Comparison of ENCODE assay signal across 13 cellular contexts in the genomic region with DNA sequence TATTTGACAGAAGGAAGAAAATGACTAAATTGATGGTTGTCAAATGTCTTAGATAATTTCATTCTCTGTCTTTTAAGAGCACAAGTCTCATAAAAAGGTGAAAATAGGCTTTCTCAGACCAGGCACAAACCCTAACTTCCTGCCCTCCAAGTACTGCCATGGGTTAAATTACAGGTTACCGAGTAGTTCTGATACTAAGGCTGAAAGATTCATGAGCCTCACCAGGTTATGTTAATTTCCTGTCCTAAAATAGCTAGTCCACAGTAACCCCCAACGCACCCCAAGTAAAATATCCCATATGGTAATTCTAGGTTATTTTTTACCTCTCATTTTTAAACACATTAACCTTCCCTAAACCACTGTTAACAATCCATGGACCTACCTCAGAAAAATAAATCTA. TPM values are rescaled to one million over a fixed set of nuclear protein-coding genes. Genes with fewer than 3 reads are reported as not detected.
DNase-seq lines count a peak whose midpoint lies in the region; ATAC-seq and TF ChIP-seq lines count a peak whose summit lies in the region.
"Had no signal": no experiment of that assay in that cellular context is flagged by ENCODE, and none has a peak within 500 bp of the region (broad histone marks: within the 10 kb centered on the region; RNA-seq: fewer than 3 reads in every experiment).

No MANE protein-coding gene starts in this region.

- H4K5ac ChIP-seq in mesendoderm (ENCODE audit: low read length): no peak overlapping the region

- H3K4me2 ChIP-seq in mesendoderm (ENCODE audit: low read length): no peak overlapping the region

- no peak for DNase-seq in activated CD4-positive, alpha-beta memory T cell treated with anti-CD3 and anti-CD28 coated beads for 36 hours
- DNase-seq in activated CD4-positive, alpha-beta memory T cell treated with anti-CD3 and anti-CD28 coated beads, Interleukin-2, amount 10 ng/mL, durations not matched to agents 7 days and 5 days: no peak
- DNase-seq in stimulated activated naive B cell treated with anti-CD40 and anti-IgM and Interleukin-4, amounts not matched to agents 10 μg/mL and 1 μg/mL and 100 μg/mL, for 72 hours: no peak
- no peak for DNase-seq in mesendoderm
- DNase-seq in NOMO-1 treated with dmso at 0.1 percent for 144 hours (lab: John Stamatoyannopoulos, UW; ENCODE audit: unreplicated experiment): no peak
- DNase-seq in stimulated activated CD4-positive, alpha-beta T cell treated with anti-CD3 and anti-CD28 coated beads, Interleukin-2, amount 100 ng/mL, for 24 hours: no peak
- DNase-seq: activated CD4-positive, alpha-beta T cell treated with anti-CD3 and anti-CD28 coated beads for 48 hours; head of caudate nucleus; KG1 had no signal

- H3K23ac ChIP-seq in mesendoderm (ENCODE audit: low read length): no peak overlapping the region

- no CpG with 5 or more reads among the region's 2 CpGs for WGBS in mesendoderm (ENCODE audit: extremely low coverage, insufficient coverage, low lambda C conversion rate)

- no peak overlapping the region for H2BK5ac ChIP-seq in mesendoderm (ENCODE audit: low read length)

- no peak overlapping the region for H3K4ac ChIP-seq in mesendoderm (ENCODE audit: low read depth, low read length)

- H3K36me3 ChIP-seq in HEK293 (ENCODE audit: control insufficient read depth in 2 of 2, insufficient read depth in 1 of 2, low read length in 2 of 2) (no peaks in the 10 kb centered on the region), HUES6 (ENCODE audit: control insufficient read depth, insufficient read depth, low read length) (0 out of 2 replicates have a peak, but pooled peaks cover 10% of the 10 kb centered on the region), mesendoderm (ENCODE audit: control insufficient read depth, insufficient read depth, low read length) (no peaks in the 10 kb centered on the region)
- H3K36me3 ChIP-seq: cardiac muscle cell had no signal

- H3K36me3 Mint-ChIP-seq in activated CD4-positive, alpha-beta memory T cell treated with anti-CD3 and anti-CD28 coated beads for 36 hours: peaks cover 7% of the 10 kb centered on the region
- peaks cover 32% of the 10 kb centered on the region for H3K36me3 Mint-ChIP-seq in activated CD4-positive, alpha-beta memory T cell treated with anti-CD3 and anti-CD28 coated beads, Interleukin-2, amount 10 ng/mL, durations not matched to agents 7 days and 5 days (ENCODE audit: low read depth)
- peaks cover 19 to 39% of the 10 kb centered on the region in 2 donors for H3K36me3 Mint-ChIP-seq in stimulated activated naive B cell treated with anti-CD40 and anti-IgM and Interleukin-4, amounts not matched to agents 10 μg/mL and 1 μg/mL and 100 μg/mL, for 72 hours

- H3K4me3 Mint-ChIP-seq in activated CD4-positive, alpha-beta memory T cell treated with anti-CD3 and anti-CD28 coated beads for 36 hours: no peak overlapping the region
- H3K4me3 Mint-ChIP-seq in activated CD4-positive, alpha-beta memory T cell treated with anti-CD3 and anti-CD28 coated beads, Interleukin-2, amount 10 ng/mL, durations not matched to agents 7 days and 5 days: no peak overlapping the region
- H3K4me3 Mint-ChIP-seq in stimulated activated naive B cell treated with anti-CD40 and anti-IgM and Interleukin-4, amounts not matched to agents 10 μg/mL and 1 μg/mL and 100 μg/mL, for 72 hours: no peak overlapping the region

- ATAC-seq in stimulated activated naive B cell treated with anti-CD40 and anti-IgM and Interleukin-4, amounts not matched to agents 10 μg/mL and 1 μg/mL and 100 μg/mL, for 72 hours (replicated peaks): peak; percentile 29 to 38

- H2BK120ac ChIP-seq in mesendoderm (ENCODE audit: low read depth, low read length): no peak overlapping the region

- H3K79me2 ChIP-seq in mesendoderm (ENCODE audit: control insufficient read depth, insufficient read depth, low read length): peaks cover 39% of the 10 kb centered on the region

- H2AK5ac ChIP-seq in mesendoderm (ENCODE audit: low read length): no peak overlapping the region

- peak overlapping the region; percentile 19 for H3K27ac Mint-ChIP-seq in activated CD4-positive, alpha-beta memory T cell treated with anti-CD3 and anti-CD28 coated beads for 36 hours
- H3K27ac Mint-ChIP-seq in activated CD4-positive, alpha-beta memory T cell treated with anti-CD3 and anti-CD28 coated beads, Interleukin-2, amount 10 ng/mL, durations not matched to agents 7 days and 5 days: no peak overlapping the region
- no peak overlapping the region for H3K27ac Mint-ChIP-seq in stimulated activated naive B cell treated with anti-CD40 and anti-IgM and Interleukin-4, amounts not matched to agents 10 μg/mL and 1 μg/mL and 100 μg/mL, for 72 hours

- H3K79me1 ChIP-seq in mesendoderm (ENCODE audit: low read length): peaks cover 9% of the 10 kb centered on the region

- H3K9me3 Mint-ChIP-seq in activated CD4-positive, alpha-beta memory T cell treated with anti-CD3 and anti-CD28 coated beads for 36 hours: peaks cover 12% of the 10 kb centered on the region
- peaks cover 17% of the 10 kb centered on the region for H3K9me3 Mint-ChIP-seq in activated CD4-positive, alpha-beta memory T cell treated with anti-CD3 and anti-CD28 coated beads, Interleukin-2, amount 10 ng/mL, durations not matched to agents 7 days and 5 days
- H3K9me3 Mint-ChIP-seq in stimulated activated naive B cell treated with anti-CD40 and anti-IgM and Interleukin-4, amounts not matched to agents 10 μg/mL and 1 μg/mL and 100 μg/mL, for 72 hours: peaks cover 8 to 10% of the 10 kb centered on the region in 2 donors

- H3K4me1 ChIP-seq in HEK293 (ENCODE audit: control insufficient read depth, insufficient read depth, low read length) (peaks cover 30% of the 10 kb centered on the region), HUES6 (ENCODE audit: control insufficient read depth, insufficient read depth, low read length) (no peaks in the 10 kb centered on the region), mesendoderm (ENCODE audit: control insufficient read depth, low read depth, low read length) (peaks cover 3% of the 10 kb centered on the region)

- no peak for TF ChIP-seq CTCF in HEK293 (tag by site-specific recombination; IDR thresholded peaks at IDR 0.05)

- no peak overlapping the region for H3K18ac ChIP-seq in mesendoderm (ENCODE audit: low read length)

- H3K4me1 Mint-ChIP-seq in activated CD4-positive, alpha-beta memory T cell treated with anti-CD3 and anti-CD28 coated beads for 36 hours (ENCODE audit: low read depth): peaks cover 57% of the 10 kb centered on the region
- peaks cover 45% of the 10 kb centered on the region for H3K4me1 Mint-ChIP-seq in activated CD4-positive, alpha-beta memory T cell treated with anti-CD3 and anti-CD28 coated beads, Interleukin-2, amount 10 ng/mL, durations not matched to agents 7 days and 5 days
- peaks cover 32 to 64% of the 10 kb centered on the region in 2 donors for H3K4me1 Mint-ChIP-seq in stimulated activated naive B cell treated with anti-CD40 and anti-IgM and Interleukin-4, amounts not matched to agents 10 μg/mL and 1 μg/mL and 100 μg/mL, for 72 hours

- no peaks in the 10 kb centered on the region for H3K27me3 ChIP-seq in HUES6 (ENCODE audit: control insufficient read depth, insufficient read depth, low read length)
- H3K27me3 ChIP-seq in mesendoderm (ENCODE audit: insufficient read depth, low read length, poor library complexity): no peaks in the 10 kb centered on the region
- H3K27me3 ChIP-seq: cardiac muscle cell had no signal

- intact Hi-C loops in activated CD4-positive, alpha-beta memory T cell treated with anti-CD3 and anti-CD28 coated beads for 36 hours (cut with micrococcal nuclease): no loop called here

- H3K4me3 ChIP-seq in HEK293 (ENCODE audit: low read depth, low read length) (no peak overlapping the region), HUES6 (ENCODE audit: low read depth, low read length) (no peak overlapping the region), mesendoderm (ENCODE audit: low read length) (no peak overlapping the region)
- H3K4me3 ChIP-seq: cardiac muscle cell had no signal

- no peak overlapping the region for H3K27ac ChIP-seq in HEK293 (ENCODE audit: extremely low read depth, low read depth, low read length)
- H3K27ac ChIP-seq in HUES6 (ENCODE audit: low read depth, low read length): 0 out of 2 replicates have a peak overlapping the region, but pooled peaks have one; percentile 48
- no peak overlapping the region for H3K27ac ChIP-seq in mesendoderm (ENCODE audit: low read depth, low read length)
- H3K27ac ChIP-seq: cardiac muscle cell, parathyroid adenoma had no signal

- H3K56ac ChIP-seq in mesendoderm (ENCODE audit: low read length): no peak overlapping the region

- H3K9ac ChIP-seq in HUES6 (ENCODE audit: low read length) (no peak overlapping the region), mesendoderm (ENCODE audit: low read length) (no peak overlapping the region)
- H3K9ac ChIP-seq: parathyroid adenoma had no signal

- H4K8ac ChIP-seq in mesendoderm (ENCODE audit: low read depth, low read length): no peak overlapping the region

- H3K9me3 ChIP-seq in HEK293 (ENCODE audit: control insufficient read depth, insufficient read depth, low read depth, low read length) (no peaks in the 10 kb centered on the region), HUES6 (ENCODE audit: control insufficient read depth, insufficient read depth, low read depth, low read length) (peaks cover 20% of the 10 kb centered on the region)

- H3K27me3 Mint-ChIP-seq in activated CD4-positive, alpha-beta memory T cell treated with anti-CD3 and anti-CD28 coated beads for 36 hours: no peaks in the 10 kb centered on the region
- no peaks in the 10 kb centered on the region for H3K27me3 Mint-ChIP-seq in activated CD4-positive, alpha-beta memory T cell treated with anti-CD3 and anti-CD28 coated beads, Interleukin-2, amount 10 ng/mL, durations not matched to agents 7 days and 5 days
- no peaks in the 10 kb centered on the region for H3K27me3 Mint-ChIP-seq in stimulated activated naive B cell treated with anti-CD40 and anti-IgM and Interleukin-4, amounts not matched to agents 10 μg/mL and 1 μg/mL and 100 μg/mL, for 72 hours

- POLR2A ChIA-PET in activated CD4-positive, alpha-beta memory T cell treated with anti-CD3 and anti-CD28 coated beads for 36 hours (lab: Charles Lee): interaction anchor here (0.6 to 1.5 kb wide), 2 partner anchors 43 to 406 kb away, joined by 3 to 4 read pairs; no protein-coding TSS in a partner anchor
- POLR2A ChIA-PET in activated CD4-positive, alpha-beta memory T cell treated with anti-CD3 and anti-CD28 coated beads, Interleukin-2, amount 10 ng/mL, durations not matched to agents 7 days and 5 days (lab: Charles Lee): interaction anchor here (0.7 to 1.3 kb wide), 3 partner anchors 41 to 44 kb away, joined by 3 to 4 read pairs (median 4); a partner anchor contains a TSS
- POLR2A ChIA-PET in HEK293 (lab: Yijun Ruan, JAX): interaction anchor here (1.4 kb wide), 1 partner anchor 43 kb away, joined by 3 read pairs; no protein-coding TSS in a partner anchor

- no peak overlapping the region for H2BK15ac ChIP-seq in mesendoderm (replicated peaks; ENCODE audit: low read depth)

- CTCF ChIA-PET in activated CD4-positive, alpha-beta memory T cell treated with anti-CD3 and anti-CD28 coated beads for 36 hours (lab: Charles Lee): no interaction called here
- CTCF ChIA-PET in activated CD4-positive, alpha-beta memory T cell treated with anti-CD3 and anti-CD28 coated beads, Interleukin-2, amount 10 ng/mL, durations not matched to agents 7 days and 5 days (lab: Charles Lee): no interaction called here
- CTCF ChIA-PET in HEK293 (lab: Yijun Ruan, JAX): no interaction called here

RNA-seq across cellular contexts. Expression of a gene that starts 42.0 kb away (rescaled TPM):
- 10 to 100 TPM; 25.5 to 27.1 TPM for total RNA-seq in activated CD4-positive, alpha-beta memory T cell treated with anti-CD3 and anti-CD28 coated beads for 36 hours
- 10 to 100 TPM; 35.6 to 37.2 TPM for total RNA-seq in activated CD4-positive, alpha-beta memory T cell treated with anti-CD3 and anti-CD28 coated beads, Interleukin-2, amount 10 ng/mL, durations not matched to agents 7 days and 5 days
- polyA plus RNA-seq in mesendoderm (2013, experiment 1 of 2): 41.0 TPM
- 43.6 TPM for polyA plus RNA-seq in mesendoderm (2013, experiment 2 of 2)
